13 cellular contexts compared by ENCODE assay signal in genomic region chr14:25570483-25570882, GRCh38.
A peak's percentile ranks its signal among the peaks of the same experiment; 100 is the strongest.
DNase-seq lines count a peak whose midpoint lies in the region; ATAC-seq, FAIRE-seq and TF ChIP-seq lines count a peak whose summit lies in the region.
"Had no signal": no experiment of that assay in that cellular context is flagged by ENCODE, and none has a peak within 500 bp of the region (broad histone marks: within the 10 kb centered on the region; RNA-seq: fewer than 3 reads in every experiment).

No MANE protein-coding gene starts in this region.

- TF ChIP-seq POLR2A in H54 (IDR thresholded peaks at IDR 0.05; ENCODE audit: low read depth, low read length): no peak

- FAIRE-seq in H54 (lab: Jason Lieb, UNC): no peak
- FAIRE-seq: A549, D721Med, GM12878, GM18507 had no signal

- no peak for ATAC-seq in HG02852 (IDR thresholded peaks at IDR 0.05; ENCODE audit: unreplicated experiment)
- ATAC-seq: A549, GM12878 had no signal

- DNase-seq in DMS79 treated with DMSO at 0.1 percent for 48 hours (lab: John Stamatoyannopoulos, UW) (peak; percentile 97), NCI-H1092 treated with DMSO at 0.1 percent for 48 hours (lab: John Stamatoyannopoulos, UW) (peak; percentile 88), NCI-H446 (lab: John Stamatoyannopoulos, UW) (peak; percentile 11 to 49), medulla oblongata (ENCODE audit: extremely low spot score) (peak; percentile 18), SKM-1 treated with dmso at 0.1 percent for 144 hours (lab: John Stamatoyannopoulos, UW; ENCODE audit: unreplicated experiment) (no peak), H54 (ENCODE audit: insufficient read length, low spot score) (no peak)
- DNase-seq: BE2C; CD4-positive, alpha-beta memory T cell had no signal

Comparison
In these comparisons a context has a peak if more than half of its experiments do, and no peak if none do; other contexts are left out.
1. DNase-seq: peak in DMS79 treated with DMSO at 0.1 percent for 48 hours (single experiment), NCI-H1092 treated with DMSO at 0.1 percent for 48 hours (single experiment), NCI-H446 (2 of 2) and medulla oblongata (single experiment); none in SKM-1 treated with dmso at 0.1 percent for 144 hours (single experiment) and H54 (single experiment).